Comparison of ENCODE assay signal across 18 cellular contexts in genomic region chr6:17902953-17903352, GRCh38.
"Had no signal": no experiment of that assay in that cellular context is flagged by ENCODE, and none has a peak within 500 bp of the region (broad histone marks: within the 10 kb centered on the region; RNA-seq: fewer than 3 reads in every experiment).

No MANE protein-coding gene starts in this region.

- H3K4me3 ChIP-seq: body of pancreas, colonic mucosa, heart right ventricle, ovary, right lobe of liver, thoracic aorta, upper lobe of right lung had no signal

- ATAC-seq: activated CD4-positive, alpha-beta T cell treated with anti-CD3 and anti-CD28 coated beads for 36 hours; body of pancreas; heart right ventricle; natural killer cell; stimulated activated memory B cell treated with anti-CD40 and anti-IgM and Interleukin-4, amounts not matched to agents 10 μg/mL and 1 μg/mL and 100 μg/mL, for 72 hours; upper lobe of right lung had no signal

- H3K27ac ChIP-seq: body of pancreas, colonic mucosa, epithelial cell of prostate, ovary, right lobe of liver, thoracic aorta had no signal

- DNase-seq: activated CD4-positive, alpha-beta T cell treated with anti-CD3 and anti-CD28 coated beads for 36 hours; activated CD4-positive, alpha-beta T cell treated with anti-CD3 and anti-CD28 coated beads, Interleukin-2, amount 50 U/mL, for 48 hours; activated T-cell treated with anti-CD3 and anti-CD28 coated beads for 4 hours; body of pancreas; caudate nucleus; colonic mucosa; endodermal cell; heart right ventricle; mesendoderm; natural killer cell; ovary; right lobe of liver; stimulated activated CD4-positive, alpha-beta T cell treated with anti-CD3 and anti-CD28 coated beads, Interleukin-4, amount 100 ng/mL, for 4 hours; T-helper 2 cell; upper lobe of right lung had no signal

- H3K27me3 ChIP-seq: body of pancreas, colonic mucosa, heart right ventricle, ovary, right lobe of liver, upper lobe of right lung had no signal

- H3K36me3 ChIP-seq: colonic mucosa, ovary, right lobe of liver, thoracic aorta, upper lobe of right lung had no signal

- H3K9me3 ChIP-seq: body of pancreas, colonic mucosa, heart right ventricle, ovary, right lobe of liver, thoracic aorta, upper lobe of right lung had no signal

- H3K4me1 ChIP-seq: colonic mucosa had no signal
